In the genomic region with DNA sequence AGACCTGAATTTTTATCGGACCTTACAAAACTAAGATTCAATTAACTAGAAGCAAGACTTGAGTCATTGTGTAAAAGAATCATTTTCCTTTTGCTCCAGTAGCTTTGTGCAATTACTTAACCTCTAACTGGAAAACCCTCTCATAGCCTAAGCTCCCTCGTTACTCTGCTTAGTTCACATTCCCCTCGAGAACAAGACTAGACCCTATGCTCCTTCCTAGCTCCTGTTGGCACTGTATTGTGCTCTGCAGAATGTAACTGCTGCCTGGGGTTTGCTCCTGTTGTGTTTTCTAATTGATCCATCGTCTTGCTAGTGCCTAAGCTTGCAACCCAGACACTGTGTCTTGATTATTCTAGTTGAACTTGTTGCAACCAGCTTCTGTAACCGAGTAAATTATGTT, we compare ENCODE assay signal across 20 cellular contexts.
"Had no signal": no experiment of that assay in that cellular context is flagged by ENCODE, and none has a peak within 500 bp of the region (broad histone marks: within the 10 kb centered on the region; RNA-seq: fewer than 3 reads in every experiment).

No MANE protein-coding gene starts in this region.

- H3K4me3 ChIP-seq: gastrocnemius medialis, heart right ventricle, mucosa of descending colon, transverse colon, vagina had no signal

- H3K36me3 Mint-ChIP-seq: activated naive CD8-positive, alpha-beta T cell treated with anti-CD3 and anti-CD28 coated beads, Interleukin-2, amount 10 ng/mL, durations not matched to agents 7 days and 5 days; memory B cell; naive thymus-derived CD4-positive, alpha-beta T cell had no signal

- DNase-seq: activated naive CD4-positive, alpha-beta T cell; activated naive CD8-positive, alpha-beta T cell treated with anti-CD3 and anti-CD28 coated beads, Interleukin-2, amount 10 ng/mL, durations not matched to agents 7 days and 5 days; activated T-cell treated with anti-CD3 and anti-CD28 coated beads for 4 hours; dermis blood vessel endothelial cell; erythroblast; gastrocnemius medialis; heart right ventricle; left ventricle myocardium superior; mucosa of descending colon; naive thymus-derived CD4-positive, alpha-beta T cell; occipital lobe; right cardiac atrium; small intestine; stimulated activated CD4-positive, alpha-beta T cell treated with anti-CD3 and anti-CD28 coated beads, Interleukin-4, amount 100 ng/mL, for 4 hours; stimulated activated naive CD8-positive, alpha-beta T cell treated with anti-CD3 and anti-CD28 coated beads, Interleukin-15, Interleukin-2, amounts not matched to agents 100 U/mL and 50 U/mL, for 24 hours; transverse colon had no signal

- H3K27me3 Mint-ChIP-seq: activated naive CD8-positive, alpha-beta T cell treated with anti-CD3 and anti-CD28 coated beads, Interleukin-2, amount 10 ng/mL, durations not matched to agents 7 days and 5 days; memory B cell; naive thymus-derived CD4-positive, alpha-beta T cell had no signal

- H3K27ac ChIP-seq: gastrocnemius medialis, heart right ventricle, transverse colon, vagina had no signal

- H3K9me3 Mint-ChIP-seq: T-helper 2 cell treated with Interferon-gamma antibody and Interleukin-4, amounts not matched to agents 5 μg/mL and 100 μg/mL, for 36 hours had no signal

- FAIRE-seq: bronchial epithelial cell, small intestine had no signal

- H3K9me3 ChIP-seq: gastrocnemius medialis, mucosa of descending colon, transverse colon, vagina had no signal

- H3K4me1 Mint-ChIP-seq: activated naive CD8-positive, alpha-beta T cell treated with anti-CD3 and anti-CD28 coated beads, Interleukin-2, amount 10 ng/mL, durations not matched to agents 7 days and 5 days; memory B cell; naive thymus-derived CD4-positive, alpha-beta T cell had no signal

- H3K4me1 ChIP-seq: gastrocnemius medialis, heart right ventricle, transverse colon, vagina had no signal

- H3K36me3 ChIP-seq: gastrocnemius medialis, heart right ventricle, transverse colon, vagina had no signal

- H3K27me3 ChIP-seq: gastrocnemius medialis, heart right ventricle, transverse colon, vagina had no signal

- H3K27ac Mint-ChIP-seq: activated naive CD8-positive, alpha-beta T cell treated with anti-CD3 and anti-CD28 coated beads, Interleukin-2, amount 10 ng/mL, durations not matched to agents 7 days and 5 days; memory B cell; naive thymus-derived CD4-positive, alpha-beta T cell; T-helper 2 cell treated with Interferon-gamma antibody and Interleukin-4, amounts not matched to agents 5 μg/mL and 100 μg/mL, for 36 hours had no signal

- H3K4me3 Mint-ChIP-seq: activated naive CD8-positive, alpha-beta T cell treated with anti-CD3 and anti-CD28 coated beads, Interleukin-2, amount 10 ng/mL, durations not matched to agents 7 days and 5 days; memory B cell; naive thymus-derived CD4-positive, alpha-beta T cell; T-helper 2 cell treated with Interferon-gamma antibody and Interleukin-4, amounts not matched to agents 5 μg/mL and 100 μg/mL, for 36 hours had no signal
